ENCODE assay signal across 16 cellular contexts in the genomic region with DNA sequence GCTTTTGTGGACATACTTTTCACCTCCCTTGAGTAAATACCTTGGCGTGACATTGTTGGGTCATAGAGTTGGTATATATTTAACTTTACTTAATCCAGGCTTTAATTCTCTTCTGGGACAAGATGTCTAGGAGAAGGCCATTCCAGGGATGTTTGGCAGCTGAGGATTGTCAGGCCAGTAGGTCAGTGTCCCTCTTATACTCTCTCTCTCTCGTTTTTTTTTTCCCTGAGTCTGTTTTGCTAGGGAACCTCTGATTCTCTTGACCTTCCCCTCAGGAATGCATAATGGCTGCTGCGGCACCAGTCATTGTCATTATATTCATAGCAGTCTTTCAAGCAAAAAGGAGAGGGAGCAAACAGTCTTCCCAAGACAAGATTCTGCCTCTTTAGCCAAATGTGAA. TPM values are rescaled to one million over a fixed set of nuclear protein-coding genes. Genes with fewer than 3 reads are reported as not detected.
DNase-seq lines count a peak whose midpoint lies in the region; ATAC-seq and TF ChIP-seq lines count a peak whose summit lies in the region.
"Had no signal": no experiment of that assay in that cellular context is flagged by ENCODE, and none has a peak within 500 bp of the region (broad histone marks: within the 10 kb centered on the region; RNA-seq: fewer than 3 reads in every experiment).

No MANE protein-coding gene starts in this region.

- H3K27ac Mint-ChIP-seq in endodermal cell: peak overlapping the region; percentile 69
- no peak overlapping the region for H3K27ac Mint-ChIP-seq in activated T-helper 1 cell treated with anti-CD3 and anti-CD28 coated beads, Interleukin-12 subunit alpha, Interleukin-12 subunit beta, Interleukin-2, Interleukin-4 antibody, amounts not matched to agents 30 ng/mL and 10 ng/mL and 1 ng/mL, durations not matched to agents 14 hours and 24 hours and 36 hours

- ATAC-seq in psoas muscle: peak in 2 of 4 donors; percentile 33 to 54
- ATAC-seq: A549 had no signal

- H3K36me3 ChIP-seq in endodermal cell (ENCODE audit: control insufficient read depth, insufficient read depth, low read length) (peaks cover 16% of the 10 kb centered on the region), psoas muscle (ENCODE audit: insufficient read depth in 1 of 2, low read depth in 1 of 2) (no peaks in the 10 kb centered on the region)

- intact Hi-C loops in psoas muscle (cut with DNase I): no loop called here
- intact Hi-C loops in activated T-helper 1 cell treated with anti-CD3 and anti-CD28 coated beads, Interleukin-12 subunit alpha, Interleukin-12 subunit beta, Interleukin-2, Interleukin-4 antibody, amounts not matched to agents 30 ng/mL and 10 ng/mL and 1 ng/mL, durations not matched to agents 14 hours and 24 hours and 36 hours (cut with micrococcal nuclease): no loop called here

- WGBS in endodermal cell (ENCODE audit: insufficient coverage in 1 of 2, insufficient read length in 1 of 2), 2 experiments: 70 to 89% methylated on average over 1 to 2 of the region's 3 CpGs
- 32 to 62% (median 36%) methylated on average over 3 of the region's 3 CpGs for WGBS in psoas muscle, 3 donors

- no peaks in the 10 kb centered on the region for H3K27me3 ChIP-seq in endodermal cell (ENCODE audit: control insufficient read depth, insufficient read depth, low read length, poor library complexity, severe bottlenecking)
- H3K27me3 ChIP-seq in psoas muscle (ENCODE audit: insufficient read depth in 3 of 3, low read length in 2 of 3): no peaks in the 10 kb centered on the region

- no peak overlapping the region for H3K4me3 ChIP-seq in endodermal cell (ENCODE audit: low read length)
- H3K4me3 ChIP-seq in psoas muscle: no peak overlapping the region
- H3K4me3 ChIP-seq: A549 had no signal

- H3K27ac ChIP-seq in angular gyrus (ENCODE audit: low read depth, low read length) (peak overlapping the region; percentile 52), endodermal cell (ENCODE audit: low read depth, low read length) (no peak overlapping the region), psoas muscle (peak overlapping the region; percentile 66)
- H3K27ac ChIP-seq: A549, KMS-11 had no signal

- H3K9me3 ChIP-seq in endodermal cell (ENCODE audit: control insufficient read depth, low read length) (no peaks in the 10 kb centered on the region), psoas muscle (no peaks in the 10 kb centered on the region)
- H3K9me3 ChIP-seq: A549 had no signal

- no peak overlapping the region for H3K4me3 Mint-ChIP-seq in endodermal cell
- no peak overlapping the region for H3K4me3 Mint-ChIP-seq in activated T-helper 1 cell treated with anti-CD3 and anti-CD28 coated beads, Interleukin-12 subunit alpha, Interleukin-12 subunit beta, Interleukin-2, Interleukin-4 antibody, amounts not matched to agents 30 ng/mL and 10 ng/mL and 1 ng/mL, durations not matched to agents 14 hours and 24 hours and 36 hours
- H3K4me3 Mint-ChIP-seq: CD14-positive monocyte had no signal

- no peaks in the 10 kb centered on the region for H3K9me3 Mint-ChIP-seq in endodermal cell
- no peaks in the 10 kb centered on the region for H3K9me3 Mint-ChIP-seq in activated T-helper 1 cell treated with anti-CD3 and anti-CD28 coated beads, Interleukin-12 subunit alpha, Interleukin-12 subunit beta, Interleukin-2, Interleukin-4 antibody, amounts not matched to agents 30 ng/mL and 10 ng/mL and 1 ng/mL, durations not matched to agents 14 hours and 24 hours and 36 hours

- no peaks in the 10 kb centered on the region for H3K27me3 Mint-ChIP-seq in endodermal cell (ENCODE audit: insufficient read depth)
- no peaks in the 10 kb centered on the region for H3K27me3 Mint-ChIP-seq in activated T-helper 1 cell treated with anti-CD3 and anti-CD28 coated beads, Interleukin-12 subunit alpha, Interleukin-12 subunit beta, Interleukin-2, Interleukin-4 antibody, amounts not matched to agents 30 ng/mL and 10 ng/mL and 1 ng/mL, durations not matched to agents 14 hours and 24 hours and 36 hours (ENCODE audit: insufficient read depth)

- no peaks in the 10 kb centered on the region for H3K4me1 ChIP-seq in endodermal cell (ENCODE audit: control insufficient read depth, insufficient read depth, low read length)
- peaks cover 43% of the 10 kb centered on the region for H3K4me1 ChIP-seq in psoas muscle

- DNase-seq in EH (ENCODE audit: low read depth) (peak; percentile 60), endodermal cell (no peak), psoas muscle (peak in 1 of 2 donors; percentile 50), epidermal melanocyte (ENCODE audit: insufficient read length, low spot score) (no peak), NCI-H510A treated with DMSO at 0.1 percent for 48 hours (lab: John Stamatoyannopoulos, UW) (no peak), ureter (ENCODE audit: low spot score) (no peak)
- DNase-seq in activated T-helper 1 cell treated with anti-CD3 and anti-CD28 coated beads, Interleukin-12 subunit alpha, Interleukin-12 subunit beta, Interleukin-2, Interleukin-4 antibody, amounts not matched to agents 30 ng/mL and 10 ng/mL and 1 ng/mL, durations not matched to agents 14 hours and 24 hours and 36 hours (ENCODE audit: low spot score): no peak
- DNase-seq: COR-L47, DMS53, NCI-H1105, NCI-H187, SHP77 treated with DMSO at 0.1 percent for 48 hours had no signal

- TF ChIP-seq CTCF in endodermal cell (conservative IDR thresholded peaks at IDR 0.05) (no peak), psoas muscle (IDR thresholded peaks at IDR 0.05) (no peak)

- no peak overlapping the region for H3K9ac ChIP-seq in endodermal cell (ENCODE audit: extremely low read depth, low read length, poor library complexity, severe bottlenecking)
- H3K9ac ChIP-seq: KMS-11 had no signal

- peaks cover 20% of the 10 kb centered on the region for H3K4me1 Mint-ChIP-seq in endodermal cell
- H3K4me1 Mint-ChIP-seq in activated T-helper 1 cell treated with anti-CD3 and anti-CD28 coated beads, Interleukin-12 subunit alpha, Interleukin-12 subunit beta, Interleukin-2, Interleukin-4 antibody, amounts not matched to agents 30 ng/mL and 10 ng/mL and 1 ng/mL, durations not matched to agents 14 hours and 24 hours and 36 hours (ENCODE audit: low read depth): no peaks in the 10 kb centered on the region

- peaks cover 46% of the 10 kb centered on the region for H3K36me3 Mint-ChIP-seq in endodermal cell (ENCODE audit: low read depth)
- peaks cover 2% of the 10 kb centered on the region for H3K36me3 Mint-ChIP-seq in activated T-helper 1 cell treated with anti-CD3 and anti-CD28 coated beads, Interleukin-12 subunit alpha, Interleukin-12 subunit beta, Interleukin-2, Interleukin-4 antibody, amounts not matched to agents 30 ng/mL and 10 ng/mL and 1 ng/mL, durations not matched to agents 14 hours and 24 hours and 36 hours (ENCODE audit: low read depth)

RNA-seq across cellular contexts. Expression of gene BICRA, which starts 48.8 kb away (rescaled TPM):
- total RNA-seq in endodermal cell (10 to 100 TPM; 30.0 to 30.1 TPM), psoas muscle (10 to 100 TPM in 3 of 4 donors, 1 to 10 TPM in 1; 9.6 to 22.4 (median 13.7) TPM), ureter (19.4 TPM)
- polyA plus RNA-seq in endodermal cell (2013, experiment 1 of 2): 20.1 TPM
- 19.1 TPM for polyA plus RNA-seq in endodermal cell (2013, experiment 2 of 2)
- polyA plus RNA-seq in psoas muscle: 1 to 10 TPM; 3.1 to 9.9 (median 4.9) TPM
- total RNA-seq in activated T-helper 1 cell treated with anti-CD3 and anti-CD28 coated beads, Interleukin-12 subunit alpha, Interleukin-12 subunit beta, Interleukin-2, Interleukin-4 antibody, amounts not matched to agents 30 ng/mL and 10 ng/mL and 1 ng/mL, durations not matched to agents 14 hours and 24 hours and 36 hours: 13.0 and 13.5 TPM in 2 replicates

RNA-seq across cellular contexts. Expression of gene EHD2, which starts 55.5 kb away (rescaled TPM):
- 1 to 10 TPM; 5.5 to 8.4 TPM for total RNA-seq in endodermal cell
- polyA plus RNA-seq in endodermal cell (2013, experiment 1 of 2): 4.3 TPM
- 3.7 TPM for polyA plus RNA-seq in endodermal cell (2013, experiment 2 of 2)
- total RNA-seq in psoas muscle: 10 to 100 TPM; 27.8 to 46.3 (median 31.7) TPM
- 10 to 100 TPM; 14.7 to 25.1 (median 19.5) TPM for polyA plus RNA-seq in psoas muscle
- 0.29 and 0.54 TPM in 2 replicates for total RNA-seq in activated T-helper 1 cell treated with anti-CD3 and anti-CD28 coated beads, Interleukin-12 subunit alpha, Interleukin-12 subunit beta, Interleukin-2, Interleukin-4 antibody, amounts not matched to agents 30 ng/mL and 10 ng/mL and 1 ng/mL, durations not matched to agents 14 hours and 24 hours and 36 hours
- 126 TPM for total RNA-seq in ureter
- polyA plus RNA-seq: CD14-positive monocyte had no signal
